ENCODE assay signal across 12 cellular contexts in the genomic region with DNA sequence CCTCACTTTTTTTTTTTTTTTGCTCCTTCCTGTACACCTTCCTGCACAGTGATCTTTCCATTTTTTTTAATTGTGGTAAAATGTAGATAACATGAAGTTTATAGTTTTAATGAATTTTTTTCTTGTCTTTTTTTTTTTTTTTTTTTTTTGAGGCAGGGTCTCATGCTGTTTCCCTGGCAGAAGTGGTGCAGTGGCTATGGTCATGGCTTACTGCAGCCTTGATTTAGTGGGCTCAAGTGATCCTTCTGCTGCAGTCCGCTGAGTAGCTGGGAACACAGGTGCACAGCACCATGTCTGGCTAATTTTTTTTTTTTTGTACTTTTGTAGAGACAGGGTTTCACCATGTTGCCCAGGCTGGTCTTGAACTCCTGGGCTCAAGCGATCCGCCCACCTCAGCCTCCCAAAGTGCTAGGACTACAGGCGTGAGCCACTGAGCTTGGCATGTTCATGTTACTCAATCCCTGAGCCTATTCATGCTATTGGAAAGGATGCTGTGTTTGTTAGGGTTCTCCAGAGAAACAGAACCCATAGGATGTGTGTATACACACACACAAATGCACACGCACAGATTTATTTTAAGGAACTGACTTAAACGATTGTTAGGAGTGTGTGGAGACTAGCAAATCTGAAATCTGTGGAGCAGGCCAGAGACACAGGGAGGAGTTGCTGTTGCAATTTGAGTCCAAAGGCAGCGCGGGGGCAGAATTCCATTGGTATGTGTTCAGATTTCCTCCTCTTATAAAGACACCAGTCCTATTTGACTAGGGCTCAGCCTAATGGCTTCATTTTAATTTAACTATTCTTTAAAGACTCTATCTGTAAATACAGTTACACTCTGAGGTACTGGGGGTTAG. TPM values are rescaled to one million over a fixed set of nuclear protein-coding genes. Genes with fewer than 3 reads are reported as not detected.
DNase-seq lines count a peak whose midpoint lies in the region; ATAC-seq, FAIRE-seq and TF ChIP-seq lines count a peak whose summit lies in the region.
"Had no signal": no experiment of that assay in that cellular context is flagged by ENCODE, and none has a peak within 500 bp of the region (broad histone marks: within the 10 kb centered on the region; RNA-seq: fewer than 3 reads in every experiment).

No MANE protein-coding gene starts in this region.

- DNase-seq in GM03348 (ENCODE audit: low spot score) (peak; percentile 75), bronchial epithelial cell (ENCODE audit: low read depth) (peak; percentile 38), islet precursor cell (peak; percentile 56), smooth muscle cell (lab: John Stamatoyannopoulos, UW; ENCODE audit: unreplicated experiment) (no peak), urothelium cell line (ENCODE audit: low spot score) (no peak), immature natural killer cell (no peak)
- no peak for DNase-seq in stimulated activated naive CD4-positive, alpha-beta T cell (lab: John Stamatoyannopoulos, UW)

- no peaks in the 10 kb centered on the region for H3K9me3 ChIP-seq in smooth muscle cell (replicated peaks; ENCODE audit: low read depth)
- H3K9me3 ChIP-seq: Caco-2, esophagus muscularis mucosa had no signal

- no peaks in the 10 kb centered on the region for H3K27me3 ChIP-seq in bronchial epithelial cell (ENCODE audit: control insufficient read depth, insufficient read depth, low read length)
- no peaks in the 10 kb centered on the region for H3K27me3 ChIP-seq in smooth muscle cell (ENCODE audit: low read depth)
- H3K27me3 ChIP-seq: esophagus muscularis mucosa had no signal

- H3K9me3 Mint-ChIP-seq in immature natural killer cell: no peaks in the 10 kb centered on the region

- H3F3A ChIP-seq in smooth muscle cell (ENCODE audit: low read depth): no peaks in the 10 kb centered on the region

- no peak overlapping the region for H3K27ac Mint-ChIP-seq in immature natural killer cell

- H3K36me3 ChIP-seq in bronchial epithelial cell (ENCODE audit: control insufficient read depth, insufficient read depth, low read length) (no peaks in the 10 kb centered on the region), smooth muscle cell (ENCODE audit: low read depth) (no peaks in the 10 kb centered on the region)

- peaks cover 30% of the 10 kb centered on the region for H3K79me2 ChIP-seq in smooth muscle cell (ENCODE audit: low read depth)

- no peaks in the 10 kb centered on the region for H3K4me1 ChIP-seq in smooth muscle cell (ENCODE audit: low read depth)

- H3K4me1 Mint-ChIP-seq in immature natural killer cell: peaks cover 11 to 24% of the 10 kb centered on the region in 2 donors

- no peak for FAIRE-seq in bronchial epithelial cell (lab: Jason Lieb, UNC)
- no peak for FAIRE-seq in urothelium cell line (lab: Jason Lieb, UNC)

- H3K4me2 ChIP-seq in smooth muscle cell: peak overlapping the region; percentile 47

- TF ChIP-seq CTCF in bronchial epithelial cell (IDR thresholded peaks at IDR 0.05; ENCODE audit: insufficient read depth, low read length, severe bottlenecking): no peak
- no peak for TF ChIP-seq CTCF in smooth muscle cell (IDR thresholded peaks at IDR 0.05; ENCODE audit: borderline replicate concordance, insufficient read depth, poor library complexity, severe bottlenecking)

- peaks cover 60% of the 10 kb centered on the region for H4K20me1 ChIP-seq in smooth muscle cell (ENCODE audit: low read depth)

- H3K27me3 Mint-ChIP-seq in immature natural killer cell (ENCODE audit: low read depth in 3 of 3): peaks cover 0 to 3% (median 0%) of the 10 kb centered on the region in 3 donors
- H3K27me3 Mint-ChIP-seq: brain had no signal

- ATAC-seq in GM18870 (IDR thresholded peaks at IDR 0.05; ENCODE audit: unreplicated experiment): no peak

- no peak overlapping the region for H3K9ac ChIP-seq in smooth muscle cell (ENCODE audit: low read depth)

- H2AFZ ChIP-seq in smooth muscle cell (ENCODE audit: low read depth): no peak overlapping the region

- peak overlapping the region; percentile 13 for H3K27ac ChIP-seq in smooth muscle cell (ENCODE audit: low read depth)
- H3K27ac ChIP-seq: esophagus muscularis mucosa had no signal

- no peak overlapping the region for H3K4me3 Mint-ChIP-seq in immature natural killer cell
- H3K4me3 Mint-ChIP-seq: brain had no signal

- H3K36me3 Mint-ChIP-seq in immature natural killer cell: peaks cover 0 to 8% (median 0%) of the 10 kb centered on the region in 3 donors

- no peak overlapping the region for H3K4me3 ChIP-seq in bronchial epithelial cell (ENCODE audit: low read depth, low read length)
- H3K4me3 ChIP-seq in smooth muscle cell: no peak overlapping the region
- H3K4me3 ChIP-seq: esophagus muscularis mucosa, lung had no signal

- 63% methylated on average over 8 of the region's 8 CpGs for WGBS in smooth muscle cell (ENCODE audit: low lambda C conversion rate)

RNA-seq across cellular contexts. Expression of a gene that starts 29.1 kb away (rescaled TPM):
- 29.1 and 31.9 TPM in 2 replicates for total RNA-seq in bronchial epithelial cell
- 73.6 and 77.2 TPM in 2 replicates for total RNA-seq in smooth muscle cell
- polyA plus RNA-seq in smooth muscle cell: 40.4 and 40.8 TPM in 2 replicates
- 10 to 100 TPM; 59.2 to 86.2 (median 63.3) TPM for polyA plus RNA-seq in immature natural killer cell

Comparison
In these comparisons a context has a peak if more than half of its experiments do, and no peak if none do; other contexts are left out.
1. DNase-seq: peak in GM03348 (single experiment), bronchial epithelial cell (single experiment) and islet precursor cell (single experiment); none in smooth muscle cell (single experiment), stimulated activated naive CD4-positive, alpha-beta T cell (0 of 6), urothelium cell line (single experiment) and immature natural killer cell (0 of 3).